In genomic region chr12:130831876-130832405, GRCh38 we compare ENCODE assay signal across 20 cellular contexts. TPM values are rescaled to one million over a fixed set of nuclear protein-coding genes. Genes with fewer than 3 reads are reported as not detected.
DNase-seq lines count a peak whose midpoint lies in the region; ATAC-seq, FAIRE-seq and TF ChIP-seq lines count a peak whose summit lies in the region.
"Had no signal": no experiment of that assay in that cellular context is flagged by ENCODE, and none has a peak within 500 bp of the region (broad histone marks: within the 10 kb centered on the region; RNA-seq: fewer than 3 reads in every experiment).

No MANE protein-coding gene starts in this region.

- H3K9ac ChIP-seq in HepG2 (ENCODE audit: insufficient read depth, low read depth, low read length) (no peak overlapping the region), OCI-LY1 (ENCODE audit: low read length) (no peak overlapping the region)

- WGBS in HepG2 (ENCODE audit: low lambda C conversion rate) = 56% methylated on average over 5 of the region's 5 CpGs
- 82% methylated on average over 5 of the region's 5 CpGs for WGBS in right lobe of liver (ENCODE audit: insufficient coverage, low coverage, low lambda C conversion rate, missing lambda C conversion rate)
- WGBS in hepatocyte (ENCODE audit: low lambda C conversion rate, missing lambda C conversion rate) = 87% methylated on average over 5 of the region's 5 CpGs

- intact Hi-C loops in HepG2 (cut with micrococcal nuclease; ENCODE audit: unreplicated experiment) = no loop called here
- intact Hi-C loops in right lobe of liver (cut with DNase I) = no loop called here

- CTCF ChIA-PET in HepG2 (lab: Yijun Ruan, JAX; ENCODE audit: low intra/inter-chr PET ratio, low total read pairs) = no interaction called here

- peaks cover 39% of the 10 kb centered on the region for H3K4me1 ChIP-seq in HepG2 (ENCODE audit: insufficient read depth, low read length)
- peaks cover 0 to 10% (median 0%) of the 10 kb centered on the region in 4 donors for H3K4me1 ChIP-seq in right lobe of liver
- peaks cover 66% of the 10 kb centered on the region for H3K4me1 ChIP-seq in OCI-LY1 (ENCODE audit: insufficient read depth, low read length, severe bottlenecking)
- H3K4me1 ChIP-seq in hepatocyte (ENCODE audit: insufficient read depth) = peaks cover 28% of the 10 kb centered on the region
- H3K4me1 ChIP-seq: BE2C, SJCRH30 had no signal

- H4K20me1 ChIP-seq in HepG2 (ENCODE audit: insufficient read depth, low read length) (no peaks in the 10 kb centered on the region), OCI-LY1 (ENCODE audit: insufficient read depth, low read length) (no peaks in the 10 kb centered on the region), hepatocyte (ENCODE audit: insufficient read depth, poor library complexity, severe bottlenecking) (peaks cover 3% of the 10 kb centered on the region)

- 0 out of 5 replicates have a peak, but pooled peaks cover 0 to 2% of the 10 kb centered on the region in 2 experiments for H3K36me3 ChIP-seq in HepG2 (replicated peaks in 1 of 2; ENCODE audit: control insufficient read depth in 1 of 2, insufficient read depth in 2 of 2, low read length in 2 of 2)
- no peaks in the 10 kb centered on the region for H3K36me3 ChIP-seq in right lobe of liver
- H3K36me3 ChIP-seq in OCI-LY1 (ENCODE audit: insufficient read depth, low read length) = no peaks in the 10 kb centered on the region
- H3K36me3 ChIP-seq in hepatocyte (replicated peaks; ENCODE audit: insufficient read depth, low read depth) = no peaks in the 10 kb centered on the region
- H3K36me3 ChIP-seq: BE2C, SJCRH30 had no signal

- DNase-seq in HepG2 (ENCODE audit: low spot score) = no peak
- DNase-seq in right lobe of liver = no peak
- no peak for DNase-seq in hepatocyte (ENCODE audit: low spot score)
- DNase-seq in NCI-H187 (lab: John Stamatoyannopoulos, UW) = no peak
- DNase-seq in NCI-H345 (lab: John Stamatoyannopoulos, UW) = no peak
- DNase-seq: BE2C; CD8-positive, alpha-beta memory T cell; DND-41; NCI-H1092; NCI-H187 treated with DMSO at 0.1 percent for 48 hours; NCI-H446 treated with DMSO at 0.1 percent for 48 hours; NCI-H748 treated with DMSO at 0.1 percent for 48 hours; PC-9; SJCRH30 had no signal

- no peaks in the 10 kb centered on the region for H3K9me2 ChIP-seq in OCI-LY1 (ENCODE audit: low read depth, low read length)
- no peaks in the 10 kb centered on the region for H3K9me2 ChIP-seq in hepatocyte (replicated peaks; ENCODE audit: insufficient read depth)

- no TSS peak for BruUV-seq in HepG2 (replicated peaks; lab: Mats Ljungman, UMichigan)

- no peak for TF ChIP-seq POLR2A in HepG2 (IDR thresholded peaks at IDR 0.05; ENCODE audit: insufficient read depth in 1 of 2, low read depth in 2 of 2, low read length in 2 of 2)
- no peak for TF ChIP-seq POLR2A in right lobe of liver (IDR thresholded peaks at IDR 0.05)

- H3K79me2 ChIP-seq in HepG2 (ENCODE audit: insufficient read depth, low read length) (peaks cover 11% of the 10 kb centered on the region), OCI-LY1 (ENCODE audit: insufficient read depth, low read length) (no peaks in the 10 kb centered on the region; the same call in none of the 2 replicates), hepatocyte (peaks cover 43% of the 10 kb centered on the region)

- in situ Hi-C loops in HepG2 (cut with HindIII; ENCODE audit: extremely low pct_ligation_motif_present, low pct_unique_long_range_greater_than_20kb) = no loop called here

- peak; percentile 29; the same call in 1 of the 3 replicates for ATAC-seq in HepG2
- ATAC-seq in right lobe of liver = no peak
- ATAC-seq in HG03354 (IDR thresholded peaks at IDR 0.05; ENCODE audit: poor library complexity, severe bottlenecking, unreplicated experiment) = no peak
- ATAC-seq: GM12878 had no signal

- no peaks in the 10 kb centered on the region for H3K27me3 ChIP-seq in HepG2 (ENCODE audit: control insufficient read depth in 1 of 2, insufficient read depth in 2 of 2, low read length in 2 of 2)
- no peaks in the 10 kb centered on the region for H3K27me3 ChIP-seq in right lobe of liver
- H3K27me3 ChIP-seq in OCI-LY1 (ENCODE audit: insufficient read depth, low read length) = no peaks in the 10 kb centered on the region
- no peaks in the 10 kb centered on the region for H3K27me3 ChIP-seq in hepatocyte
- H3K27me3 ChIP-seq: BE2C, SJCRH30 had no signal

- TF ChIP-seq RAD21 in HepG2 (CRISPR knock-in tag; IDR thresholded peaks at IDR 0.05) = no peak

- POLR2A ChIA-PET in HepG2 (lab: Yijun Ruan, JAX) = interaction anchor here (1.7 kb wide), 1 partner anchor 39 kb away, joined by 8 read pairs; no protein-coding TSS in a partner anchor

- no peaks in the 10 kb centered on the region for H3K9me3 ChIP-seq in HepG2 (ENCODE audit: low read length)
- H3K9me3 ChIP-seq in right lobe of liver = no peaks in the 10 kb centered on the region
- H3K9me3 ChIP-seq in OCI-LY1 (ENCODE audit: low read length) = no peaks in the 10 kb centered on the region
- no peaks in the 10 kb centered on the region for H3K9me3 ChIP-seq in hepatocyte (ENCODE audit: low read depth)
- H3K9me3 ChIP-seq: BE2C, SJCRH30 had no signal

- no peak overlapping the region for H3K4me3 ChIP-seq in HepG2 (replicated peaks in 1 of 3; ENCODE audit: insufficient read depth in 1 of 3, low read depth in 2 of 3, low read length in 3 of 3)
- H3K4me3 ChIP-seq in right lobe of liver = no peak overlapping the region
- H3K4me3 ChIP-seq in OCI-LY1 (ENCODE audit: low read depth, low read length, poor library complexity, severe bottlenecking) = no peak overlapping the region
- H3K4me3 ChIP-seq in hepatocyte = no peak overlapping the region
- H3K4me3 ChIP-seq: GM12878, PC-9, SJCRH30 had no signal

- peak; percentile 21 for FAIRE-seq in HepG2 (lab: Jason Lieb, UNC)
- FAIRE-seq: D721Med, G401.6, GM12878, GM18507 had no signal

- H3K27ac ChIP-seq in HepG2 (ENCODE audit: extremely low read length, insufficient read depth, low read length) (no peak overlapping the region), right lobe of liver (no peak overlapping the region), OCI-LY1 (ENCODE audit: low read depth, low read length, poor library complexity, severe bottlenecking) (peak overlapping the region; percentile 41), hepatocyte (peak overlapping the region; percentile 20)
- H3K27ac ChIP-seq: PC-9, SJCRH30 had no signal

- no peak for TF ChIP-seq EP300 in HepG2 (IDR thresholded peaks at IDR 0.05; ENCODE audit: low read depth in 2 of 2, low read length in 2 of 2)
- no peak for TF ChIP-seq EP300 in HepG2 (CRISPR knock-in tag; IDR thresholded peaks at IDR 0.05; ENCODE audit: borderline replicate concordance)

- H3F3A ChIP-seq in OCI-LY1 (ENCODE audit: insufficient read depth, low read length) = no peaks in the 10 kb centered on the region

- TF ChIP-seq CTCF in HepG2 (CRISPR knock-in tag; IDR thresholded peaks at IDR 0.05) (no peak), right lobe of liver (IDR thresholded peaks at IDR 0.05) (no peak), OCI-LY1 (IDR thresholded peaks at IDR 0.05; ENCODE audit: low read length) (no peak), hepatocyte (IDR thresholded peaks at IDR 0.05; ENCODE audit: poor library complexity) (no peak)

- no peak overlapping the region for H2AFZ ChIP-seq in HepG2 (ENCODE audit: low read length)
- H2AFZ ChIP-seq in OCI-LY1 (ENCODE audit: low read length) = no peak overlapping the region
- H2AFZ ChIP-seq in hepatocyte = no peak overlapping the region
- H2AFZ ChIP-seq: PC-9 had no signal

- H3K4me2 ChIP-seq in HepG2 (ENCODE audit: low read depth, low read length) (no peak overlapping the region), OCI-LY1 (ENCODE audit: low read length) (no peak overlapping the region; the same call in 1 of the 2 replicates), hepatocyte (peak overlapping the region; percentile 58)
- H3K4me2 ChIP-seq: PC-9 had no signal

RNA-seq across cellular contexts. Expression of gene STX2, which starts 7.1 kb away (rescaled TPM):
- total RNA-seq in HepG2 (2016; rRNA removed; fragmentation: Illumina TruSeq; extraction: Trizol) (12.4 and 13.4 TPM in 2 replicates), right lobe of liver (10 to 100 TPM in 1 of 6 experiments, 1 to 10 TPM in 5; 5.3 to 11.8 (median 7.2) TPM), hepatocyte (16.9 and 23.1 TPM in 2 replicates)
- 10.3 and 12.4 TPM in 2 replicates for total RNA-seq in HepG2 (2016; cell fraction: cytosol; rRNA removed; fragmentation: Illumina TruSeq; extraction: Trizol; ENCODE audit: low read depth)
- 11.7 and 13.3 TPM in 2 replicates for total RNA-seq in HepG2 (2016; cell fraction: insoluble cytoplasmic fraction; rRNA removed; fragmentation: Illumina TruSeq; extraction: Trizol)
- total RNA-seq in HepG2 (2016; cell fraction: membrane; rRNA removed; fragmentation: Illumina TruSeq; extraction: Trizol) = 17.4 and 19.2 TPM in 2 replicates
- 9.3 and 11.7 TPM in 2 replicates for total RNA-seq in HepG2 (2016; cell fraction: nucleus; rRNA removed; fragmentation: Illumina TruSeq; extraction: Trizol)
- polyA plus RNA-seq in HepG2 (2011; rRNA removed) (22.8 and 25.1 TPM in 2 replicates), hepatocyte (12.4 and 15.8 TPM in 2 replicates)
- polyA plus RNA-seq in HepG2 (2011; cell fraction: cytosol; rRNA removed) = 9.8 and 15.2 TPM in 2 replicates
- 35.1 and 44.2 TPM in 2 replicates for polyA plus RNA-seq in HepG2 (2011; cell fraction: nucleus; rRNA removed)
- 13.4 and 16.2 TPM in 2 replicates for polyA plus RNA-seq in HepG2 (2012)
- 8.3 and 10.5 TPM in 2 replicates for polyA plus RNA-seq in HepG2 (2016; cell fraction: cytosol; fragmentation: Illumina TruSeq; extraction: Trizol; ENCODE audit: low read depth)
- polyA plus RNA-seq in HepG2 (2016; cell fraction: insoluble cytoplasmic fraction; fragmentation: Illumina TruSeq; extraction: Trizol; ENCODE audit: low read depth) = 13.2 and 13.7 TPM in 2 replicates
- polyA plus RNA-seq in HepG2 (2016; cell fraction: membrane; fragmentation: Illumina TruSeq; extraction: Trizol; ENCODE audit: low read depth) = 14.0 and 15.0 TPM in 2 replicates
- 18.7 and 22.3 TPM in 2 replicates for polyA plus RNA-seq in HepG2 (2016; cell fraction: nucleus; fragmentation: Illumina TruSeq; extraction: Trizol; ENCODE audit: insufficient read depth, low read depth)
- 8.4 and 9.4 TPM in 2 replicates for polyA minus RNA-seq in HepG2 (2011; rRNA and poly(A)+ RNA removed; ENCODE audit: low replicate concordance)
- 7.5 and 8.7 TPM in 2 replicates for polyA minus RNA-seq in HepG2 (2011; cell fraction: cytosol; rRNA and poly(A)+ RNA removed)
- polyA minus RNA-seq in HepG2 (2011; cell fraction: nucleus; rRNA and poly(A)+ RNA removed) = 19.6 and 26.2 TPM in 2 replicates

RNA-seq across cellular contexts. Expression of gene RAN, which starts 39.9 kb away (rescaled TPM):
- total RNA-seq in HepG2 (2016; rRNA removed; fragmentation: Illumina TruSeq; extraction: Trizol) (1,630 and 2,526 TPM in 2 replicates), right lobe of liver (100 to 1,000 TPM; 136 to 220 (median 147) TPM), hepatocyte (292 and 300 TPM in 2 replicates)
- 453 and 456 TPM in 2 replicates for total RNA-seq in HepG2 (2016; cell fraction: cytosol; rRNA removed; fragmentation: Illumina TruSeq; extraction: Trizol; ENCODE audit: low read depth)
- 1,637 and 2,557 TPM in 2 replicates for total RNA-seq in HepG2 (2016; cell fraction: insoluble cytoplasmic fraction; rRNA removed; fragmentation: Illumina TruSeq; extraction: Trizol)
- 837 and 870 TPM in 2 replicates for total RNA-seq in HepG2 (2016; cell fraction: membrane; rRNA removed; fragmentation: Illumina TruSeq; extraction: Trizol)
- total RNA-seq in HepG2 (2016; cell fraction: nucleus; rRNA removed; fragmentation: Illumina TruSeq; extraction: Trizol) = 527 and 560 TPM in 2 replicates
- polyA plus RNA-seq in HepG2 (2011; rRNA removed) (996 and 1,335 TPM in 2 replicates), hepatocyte (660 and 673 TPM in 2 replicates)
- polyA plus RNA-seq in HepG2 (2011; cell fraction: cytosol; rRNA removed) = 979 and 1,087 TPM in 2 replicates
- 385 and 550 TPM in 2 replicates for polyA plus RNA-seq in HepG2 (2011; cell fraction: nucleus; rRNA removed)
- polyA plus RNA-seq in HepG2 (2012) = 1,088 and 1,104 TPM in 2 replicates
- 580 and 585 TPM in 2 replicates for polyA plus RNA-seq in HepG2 (2016; cell fraction: cytosol; fragmentation: Illumina TruSeq; extraction: Trizol; ENCODE audit: low read depth)
- polyA plus RNA-seq in HepG2 (2016; cell fraction: insoluble cytoplasmic fraction; fragmentation: Illumina TruSeq; extraction: Trizol; ENCODE audit: low read depth) = 2,503 and 2,588 TPM in 2 replicates
- polyA plus RNA-seq in HepG2 (2016; cell fraction: membrane; fragmentation: Illumina TruSeq; extraction: Trizol; ENCODE audit: low read depth) = 756 and 768 TPM in 2 replicates
- polyA plus RNA-seq in HepG2 (2016; cell fraction: nucleus; fragmentation: Illumina TruSeq; extraction: Trizol; ENCODE audit: insufficient read depth, low read depth) = 908 and 932 TPM in 2 replicates
- polyA minus RNA-seq in HepG2 (2011; rRNA and poly(A)+ RNA removed; ENCODE audit: low replicate concordance) = 405 and 954 TPM in 2 replicates
- 424 and 441 TPM in 2 replicates for polyA minus RNA-seq in HepG2 (2011; cell fraction: cytosol; rRNA and poly(A)+ RNA removed)
- 138 and 202 TPM in 2 replicates for polyA minus RNA-seq in HepG2 (2011; cell fraction: nucleus; rRNA and poly(A)+ RNA removed)

Comparison
In these comparisons a context has a peak if more than half of its experiments do, and no peak if none do; other contexts are left out.
1. H3K27ac ChIP-seq: peak in OCI-LY1 (single experiment) and hepatocyte (single experiment); none in HepG2 (single experiment) and right lobe of liver (0 of 3).